ENCODE assay signal across 8 cellular contexts in genomic region chr9:96232539-96233241, GRCh38.
DNase-seq lines count a peak whose midpoint lies in the region; ATAC-seq, FAIRE-seq and TF ChIP-seq lines count a peak whose summit lies in the region.

No MANE protein-coding gene starts in this region.

- DNase-seq in AG10803 (ENCODE audit: low read depth) (peak; percentile 55), GM12892 (ENCODE audit: insufficient read length) (no peak), NCI-H748 (lab: John Stamatoyannopoulos, UW; ENCODE audit: unreplicated experiment) (peak; percentile 52), amniotic epithelial cell (ENCODE audit: low read depth) (peak; percentile 36), left ventricle myocardium superior (peak; percentile 77), retina (peak; percentile 54)

- ATAC-seq in left ventricle myocardium superior: peak; percentile 92
- ATAC-seq in HG03280 (IDR thresholded peaks at IDR 0.05; ENCODE audit: unreplicated experiment): no peak
- no peak for ATAC-seq in HG02870 (IDR thresholded peaks at IDR 0.05; ENCODE audit: unreplicated experiment)

- TF ChIP-seq CTCF in AG10803 (conservative IDR thresholded peaks at IDR 0.05; ENCODE audit: low read length): peak; percentile 92

- TF ChIP-seq POLR2A in GM12892 (IDR thresholded peaks at IDR 0.05; ENCODE audit: low read depth, low read length): no peak

- intact Hi-C loops in left ventricle myocardium superior (cut with micrococcal nuclease): no loop called here

- H3K4me3 ChIP-seq in AG10803 (ENCODE audit: low read length): no peak overlapping the region

- FAIRE-seq in GM12892 (lab: Jason Lieb, UNC): peak; percentile 21
